In genomic region chr17:34580685-34581445, GRCh38 we compare ENCODE assay signal across 9 cellular contexts. TPM values are rescaled to one million over a fixed set of nuclear protein-coding genes. Genes with fewer than 3 reads are reported as not detected.
DNase-seq lines count a peak whose midpoint lies in the region; ATAC-seq, FAIRE-seq and TF ChIP-seq lines count a peak whose summit lies in the region.
"Had no signal": no experiment of that assay in that cellular context is flagged by ENCODE, and none has a peak within 500 bp of the region (broad histone marks: within the 10 kb centered on the region; RNA-seq: fewer than 3 reads in every experiment).

No MANE protein-coding gene starts in this region.

- H3K4me3 ChIP-seq in heart left ventricle (peak overlapping the region; percentile 23 to 66 (median 54)), adipocyte (ENCODE audit: low read length) (peak overlapping the region; percentile 64), muscle layer of colon (ENCODE audit: low read depth in 1 of 2, low read length in 2 of 2) (peak overlapping the region; percentile 36 to 63)

- no peaks in the 10 kb centered on the region for H3K9me3 ChIP-seq in heart left ventricle
- no peaks in the 10 kb centered on the region for H3K9me3 ChIP-seq in adipocyte (ENCODE audit: control insufficient read depth, low read length)
- no peaks in the 10 kb centered on the region for H3K9me3 ChIP-seq in muscle layer of colon (ENCODE audit: low read length)

- no peak for TF ChIP-seq CTCF in heart left ventricle (IDR thresholded peaks at IDR 0.05)

- FAIRE-seq in urothelium cell line (lab: Jason Lieb, UNC) (no peak), GM19239 (lab: Jason Lieb, UNC) (no peak)
- FAIRE-seq: keratinocyte had no signal

- H3K27ac ChIP-seq in heart left ventricle, result no peak overlapping the region
- no peak overlapping the region for H3K27ac ChIP-seq in muscle layer of colon (ENCODE audit: low read depth, low read length)

- H3K36me3 ChIP-seq in heart left ventricle (no peaks in the 10 kb centered on the region), adipocyte (ENCODE audit: control insufficient read depth, insufficient read depth, low read length, severe bottlenecking) (no peaks in the 10 kb centered on the region), muscle layer of colon (ENCODE audit: insufficient read depth, low read length) (no peaks in the 10 kb centered on the region)

- H3K9ac ChIP-seq in adipocyte (ENCODE audit: low read length) (no peak overlapping the region), muscle layer of colon (ENCODE audit: low read length) (no peak overlapping the region)

- 0 to 1% (median 1%) methylated on average over 4 to 71 of the region's 71 CpGs for WGBS in heart left ventricle, 4 donors

- peaks cover 41 to 99% (median 81%) of the 10 kb centered on the region in 9 donors for H3K27me3 ChIP-seq in heart left ventricle
- H3K27me3 ChIP-seq in adipocyte (replicated peaks; ENCODE audit: control insufficient read depth, insufficient read depth, low read length), result peaks cover 31% of the 10 kb centered on the region
- H3K27me3 ChIP-seq in muscle layer of colon (ENCODE audit: control insufficient read depth in 1 of 2, insufficient read depth in 2 of 2, low read length in 2 of 2), result peaks cover 44 to 77% of the 10 kb centered on the region in 2 donors

- DNase-seq in heart left ventricle (no peak), left ventricle myocardium superior (no peak), adipocyte (ENCODE audit: low read depth) (peak; percentile 28), urothelium cell line (ENCODE audit: low spot score) (peak; percentile 31), GM19240 (ENCODE audit: insufficient read length, low spot score) (no peak), GM19239 (ENCODE audit: insufficient read length, low spot score) (no peak)

- H3K4me1 ChIP-seq in heart left ventricle, result peaks cover 6 to 38% (median 30%) of the 10 kb centered on the region in 12 donors
- H3K4me1 ChIP-seq in adipocyte (ENCODE audit: control insufficient read depth, insufficient read depth, low read length), result peaks cover 17% of the 10 kb centered on the region
- H3K4me1 ChIP-seq in muscle layer of colon (ENCODE audit: insufficient read depth, low read length), result peaks cover 21% of the 10 kb centered on the region

- TF ChIP-seq POLR2A in heart left ventricle (IDR thresholded peaks at IDR 0.05), result no peak

- intact Hi-C loops in heart left ventricle (cut with DNase I), result no loop called here
- intact Hi-C loops in left ventricle myocardium superior (cut with micrococcal nuclease), result no loop called here

- ATAC-seq in heart left ventricle (no peak), left ventricle myocardium superior (no peak), GM21717 (IDR thresholded peaks at IDR 0.05; ENCODE audit: unreplicated experiment) (no peak)

RNA-seq across cellular contexts. Expression of gene TMEM132E, which starts 1.5 kb away (rescaled TPM):
- total RNA-seq in heart left ventricle (under 1 TPM in 2 of 9 donors, not detected in 7; 0.09 to 0.20 TPM), left ventricle myocardium superior (not detected)
- under 1 TPM in 1 of 2 donors, not detected in 1; 0.04 TPM for polyA plus RNA-seq in heart left ventricle
- polyA plus RNA-seq: keratinocyte had no signal

Comparison
In these comparisons a context has a peak if more than half of its experiments do, and no peak if none do; other contexts are left out.
1. DNase-seq: peak in adipocyte (single experiment) and urothelium cell line (single experiment); none in heart left ventricle (0 of 5), left ventricle myocardium superior (single experiment), GM19240 (single experiment) and GM19239 (single experiment).
2. Peak in every context shown above with its lines, with median percentiles within 50 percentile points of each other: H3K4me3 ChIP-seq.